8 cellular contexts compared by ENCODE assay signal in genomic region chr22:20268289-20268349, GRCh38. TPM values are rescaled to one million over a fixed set of nuclear protein-coding genes. Genes with fewer than 3 reads are reported as not detected.
DNase-seq lines count a peak whose midpoint lies in the region; ATAC-seq, FAIRE-seq and TF ChIP-seq lines count a peak whose summit lies in the region.

TSS of gene RTN4R (minus strand) at chr22:20268318. CDS start at chr22:20268092, 226 bp downstream.

- POLR2A ChIA-PET in GM12878 (lab: Charles Lee), result no interaction called here

- no peaks in the 10 kb centered on the region; a peak in 1 of 4 replicates for H3K27me3 ChIP-seq in GM12878 (replicated peaks in 1 of 2; ENCODE audit: control insufficient read depth in 2 of 2, insufficient read depth in 2 of 2, low read length in 1 of 2)
- H3K27me3 ChIP-seq in transverse colon, result peaks cover 9% of the 10 kb centered on the region

- H3K9me3 ChIP-seq in GM12878 (replicated peaks; ENCODE audit: control insufficient read depth, insufficient read depth, low read length), result no peaks in the 10 kb centered on the region
- no peaks in the 10 kb centered on the region for H3K9me3 ChIP-seq in transverse colon

- no peak for DNase-seq in activated T-cell treated with anti-CD3 and anti-CD28 coated beads, Interleukin-2, amount 50 U/mL, for 72 hours
- DNase-seq in activated T-cell treated with anti-CD3 and anti-CD28 coated beads, Interleukin-2, amount 50 U/mL, for 48 hours, result no peak
- no peak for DNase-seq in GM12878 (ENCODE audit: low read depth, low spot score)
- DNase-seq in memory B cell (ENCODE audit: low spot score in 2 of 2), result no peak
- no peak for DNase-seq in transverse colon
- DNase-seq in RPMI8226, result no peak
- no peak for DNase-seq in NCI-H526 (lab: John Stamatoyannopoulos, UW)
- DNase-seq in NOMO-1 (lab: John Stamatoyannopoulos, UW; ENCODE audit: unreplicated experiment in 2 of 2), result no peak

- H3K27ac Mint-ChIP-seq in activated T-cell treated with anti-CD3 and anti-CD28 coated beads, Interleukin-2, amount 50 U/mL, for 72 hours, result no peak within 1 kb of the TSS
- no peak within 1 kb of the TSS for H3K27ac Mint-ChIP-seq in memory B cell

- H3K4me3 Mint-ChIP-seq in activated T-cell treated with anti-CD3 and anti-CD28 coated beads, Interleukin-2, amount 50 U/mL, for 72 hours, result peak within 1 kb of the TSS; percentile 77 to 78
- peak within 1 kb of the TSS; percentile 81 for H3K4me3 Mint-ChIP-seq in memory B cell

- no peak for TF ChIP-seq CTCF in GM12878 (IDR thresholded peaks at IDR 0.05 in 2 of 3, conservative IDR thresholded peaks at IDR 0.05 in 1 of 3; ENCODE audit: control insufficient read depth in 2 of 3, extremely low read depth in 1 of 3, insufficient read depth in 1 of 3, low read depth in 3 of 3, low read length in 3 of 3)
- TF ChIP-seq CTCF in transverse colon (IDR thresholded peaks at IDR 0.05), result no peak

- H3K79me2 ChIP-seq in GM12878 (ENCODE audit: control insufficient read depth, insufficient read depth, low read length), result no peaks in the 10 kb centered on the region

- CTCF ChIA-PET in GM12878 (lab: Yijun Ruan, JAX), result no interaction called here

- 0% methylated on average over 3 of the region's 12 CpGs for WGBS in GM12878 (ENCODE audit: insufficient coverage, insufficient replicate concordance, low lambda C conversion rate, missing lambda C conversion rate)
- WGBS in transverse colon (ENCODE audit: low coverage in 1 of 2), 2 donors, result no CpG with 5 or more reads among the region's 12 CpGs

- TF ChIP-seq EP300 in GM12878 (IDR thresholded peaks at IDR 0.05; ENCODE audit: borderline replicate concordance in 1 of 2, control insufficient read depth in 1 of 2, low read depth in 2 of 2, low read length in 2 of 2) (no peak), transverse colon (IDR thresholded peaks at IDR 0.05; ENCODE audit: low read depth) (no peak)

- no peak for TF ChIP-seq POLR2A in GM12878 (IDR thresholded peaks at IDR 0.05; ENCODE audit: low read depth, low read length)
- no peak for TF ChIP-seq POLR2A in transverse colon (IDR thresholded peaks at IDR 0.05)

- no peak for FAIRE-seq in GM12878 (lab: Jason Lieb, UNC)

- in situ Hi-C loops in GM12878 (cut with MboI), result loop anchor here (10.0 kb wide), 1 partner anchor 113 kb away; the partner anchor contains the start of gene CCDC188
- in situ Hi-C loops in transverse colon (cut with MboI; ENCODE audit: low pct_ligation_motif_present in 1 of 4, low pct_unique_long_range_greater_than_20kb in 1 of 4, low sequenced_read_pairs in 3 of 4), result no loop called here

- H3K27ac ChIP-seq in GM12878 (ENCODE audit: control insufficient read depth, insufficient read depth) (no peak within 1 kb of the TSS), transverse colon (peak within 1 kb of the TSS in 3 of 4 donors; percentile 55 to 69 (median 63))

- peak within 1 kb of the TSS; percentile 42; the same call in 1 of the 2 replicates for H3K4me2 ChIP-seq in GM12878 (ENCODE audit: control insufficient read depth, insufficient read depth)

- H3K9me3 Mint-ChIP-seq in activated T-cell treated with anti-CD3 and anti-CD28 coated beads, Interleukin-2, amount 50 U/mL, for 72 hours, result no peaks in the 10 kb centered on the region
- H3K9me3 Mint-ChIP-seq in memory B cell, result no peaks in the 10 kb centered on the region

- ATAC-seq in activated T-cell treated with anti-CD3 and anti-CD28 coated beads, Interleukin-2, amount 50 U/mL, for 72 hours (replicated peaks in 1 of 2), result no peak
- ATAC-seq in GM12878 (no peak), memory B cell (ENCODE audit: low read depth) (no peak)

- intact Hi-C loops in GM12878 (cut with micrococcal nuclease; ENCODE audit: unreplicated experiment), result loop anchor here (5.0 kb wide), 1 partner anchor 111 kb away; no protein-coding TSS in a partner anchor
- intact Hi-C loops in transverse colon (cut with DNase I; ENCODE audit: low total_unique reads), result loop anchor here (5.0 kb wide), 1 partner anchor 111 kb away; no protein-coding TSS in a partner anchor

- no peaks in the 10 kb centered on the region for H4K20me1 ChIP-seq in GM12878 (ENCODE audit: control insufficient read depth, insufficient read depth)

- TF ChIP-seq RAD21 in GM12878 (IDR thresholded peaks at IDR 0.05; ENCODE audit: insufficient read depth, low read depth, low read length), result no peak

- H3K36me3 ChIP-seq in GM12878 (ENCODE audit: control insufficient read depth in 2 of 2, insufficient read depth in 2 of 2, low read length in 1 of 2), result no peaks in the 10 kb centered on the region
- no peaks in the 10 kb centered on the region for H3K36me3 ChIP-seq in transverse colon

- RAD21 ChIA-PET in GM12878 (lab: Charles Lee; ENCODE audit: unreplicated experiment), result no interaction called here

- no peak within 1 kb of the TSS for H2AFZ ChIP-seq in GM12878 (ENCODE audit: control insufficient read depth, low read depth, low read length)

- H3K4me1 Mint-ChIP-seq in activated T-cell treated with anti-CD3 and anti-CD28 coated beads, Interleukin-2, amount 50 U/mL, for 72 hours (ENCODE audit: low read depth), result no peaks in the 10 kb centered on the region
- peaks cover 3% of the 10 kb centered on the region for H3K4me1 Mint-ChIP-seq in memory B cell

- H3K4me1 ChIP-seq in GM12878 (ENCODE audit: control insufficient read depth, insufficient read depth, low read length), result no peaks in the 10 kb centered on the region
- H3K4me1 ChIP-seq in transverse colon, result peaks cover 0 to 14% (median 12%) of the 10 kb centered on the region in 4 donors

- SMC1A ChIA-PET in GM12878 (lab: Charles Lee; ENCODE audit: uncharacterized antibody, unreplicated experiment), result no interaction called here

- H3K36me3 Mint-ChIP-seq in activated T-cell treated with anti-CD3 and anti-CD28 coated beads, Interleukin-2, amount 50 U/mL, for 72 hours (ENCODE audit: insufficient read depth in 2 of 2), result no peaks in the 10 kb centered on the region
- no peaks in the 10 kb centered on the region for H3K36me3 Mint-ChIP-seq in memory B cell

- H3K4me3 ChIP-seq in GM12878 (no peak within 1 kb of the TSS), transverse colon (peak within 1 kb of the TSS in 3 of 4 donors; percentile 54 to 63 (median 57))

- no peaks in the 10 kb centered on the region for H3K27me3 Mint-ChIP-seq in activated T-cell treated with anti-CD3 and anti-CD28 coated beads, Interleukin-2, amount 50 U/mL, for 72 hours (ENCODE audit: low read depth)
- H3K27me3 Mint-ChIP-seq in memory B cell, result peaks cover 12% of the 10 kb centered on the region

- H3K9ac ChIP-seq in GM12878 (ENCODE audit: control insufficient read depth, insufficient read depth, low read length), result no peak within 1 kb of the TSS

- BruUV-seq in GM12878 (replicated peaks; lab: Mats Ljungman, UMichigan), result no TSS peak

TF ChIP-seq in GM12878, 131 proteins besides CTCF, POLR2A, EP300 and RAD21 (continues in another document):
- no peak for TF ChIP-seq ZBTB33 (IDR thresholded peaks at IDR 0.05)
- no peak for TF ChIP-seq CHD1 (IDR thresholded peaks at IDR 0.05; ENCODE audit: low read depth, low read length)
- TF ChIP-seq NFIC (IDR thresholded peaks at IDR 0.05; ENCODE audit: low read depth, low read length), result no peak
- no peak for TF ChIP-seq TAF1 (IDR thresholded peaks at IDR 0.05; ENCODE audit: borderline replicate concordance, low read depth, low read length)
- no peak for TF ChIP-seq ATF2 (IDR thresholded peaks at IDR 0.05; ENCODE audit: low read length)
- TF ChIP-seq ZNF217 (IDR thresholded peaks at IDR 0.05), result no peak

RNA-seq across cellular contexts. Expression of gene RTN4R, which starts in this region (rescaled TPM):
- 1 to 10 TPM; 1.4 to 1.5 TPM for total RNA-seq in activated T-cell treated with anti-CD3 and anti-CD28 coated beads, Interleukin-2, amount 50 U/mL, for 72 hours
- total RNA-seq in GM12878 (2013; cell fraction: nucleolus; rRNA removed), result 0.27 and 0.56 TPM in 2 replicates
- total RNA-seq in GM12878 (2014; rRNA removed) (0.54 and 0.73 TPM in 2 replicates), GM12878 (2014; rRNA removed; fragmentation: Illumina TruSeq; extraction: Trizol) (0.09 and 0.13 TPM in 2 replicates), GM12878 (2021) (0.77 and 0.87 TPM in 2 replicates), transverse colon (10 to 100 TPM in 1 of 4 donors, 1 to 10 TPM in 1, under 1 TPM in 1, not detected in 1; 0.64 to 22.8 (median 3.0) TPM)
- polyA plus RNA-seq in GM12878 (2011; ENCODE audit: low read depth), result not detected
- polyA plus RNA-seq in GM12878 (2011; rRNA removed) (0.23 TPM in 1 of 2 replicates, not detected in the other), GM12878 (2014; fragmentation: Illumina TruSeq; extraction: Trizol) (0.03 TPM in 1 of 2 replicates, not detected in the other), GM12878 (2014; fragmentation: Nextera tagmentation; extraction: Ambion mirVana) (not detected), GM12878 (2014; rRNA removed) (0.46 and 0.99 TPM in 2 replicates), GM12878 (2016; fragmentation: Nextera tagmentation; extraction: Ambion mirVana) (1 to 10 TPM in 1 of 2 experiments, under 1 TPM in 1; 0.76 to 1.0 TPM)
- polyA plus RNA-seq in GM12878 (2011; cell fraction: cytosol; rRNA removed), result 0.52 and 0.65 TPM in 2 replicates
- polyA plus RNA-seq in GM12878 (2011; cell fraction: nucleus; rRNA removed), result 0.54 and 1.2 TPM in 2 replicates
- polyA plus RNA-seq in GM12878 (2012), result 0.31 and 0.83 TPM in 2 replicates
- 0.29 and 0.82 TPM in 2 replicates for polyA minus RNA-seq in GM12878 (2011; rRNA and poly(A)+ RNA removed)
- polyA minus RNA-seq in GM12878 (2011; cell fraction: cytosol; rRNA and poly(A)+ RNA removed), result 1.7 TPM in 1 of 2 replicates, not detected in the other
- 0.48 and 0.60 TPM in 2 replicates for polyA minus RNA-seq in GM12878 (2011; cell fraction: nucleus; rRNA and poly(A)+ RNA removed)
